Comparison of ENCODE assay signal across 19 cellular contexts in genomic region chr4:189773909-189774308, GRCh38.
DNase-seq lines count a peak whose midpoint lies in the region; ATAC-seq, FAIRE-seq and TF ChIP-seq lines count a peak whose summit lies in the region.
"Had no signal": no experiment of that assay in that cellular context is flagged by ENCODE, and none has a peak within 500 bp of the region (broad histone marks: within the 10 kb centered on the region; RNA-seq: fewer than 3 reads in every experiment).

No MANE protein-coding gene starts in this region.

- H3K36me3 ChIP-seq in GM23248 (ENCODE audit: low read depth) = no peaks in the 10 kb centered on the region
- no peaks in the 10 kb centered on the region for H3K36me3 ChIP-seq in astrocyte (ENCODE audit: insufficient read depth, low read length)
- no peaks in the 10 kb centered on the region for H3K36me3 ChIP-seq in mesendoderm (ENCODE audit: control insufficient read depth, insufficient read depth, low read length)
- H3K36me3 ChIP-seq: BLaER1, gastroesophageal sphincter had no signal

- no peak overlapping the region for H4K8ac ChIP-seq in mesendoderm (ENCODE audit: low read depth, low read length)

- H2AK5ac ChIP-seq in mesendoderm (ENCODE audit: low read length) = no peak overlapping the region

- no peaks in the 10 kb centered on the region for H3K9me2 ChIP-seq in GM23248 (ENCODE audit: insufficient read depth)

- H2BK5ac ChIP-seq in mesendoderm (ENCODE audit: low read length) = no peak overlapping the region

- FAIRE-seq in astrocyte (lab: Jason Lieb, UNC) (no peak), D721Med (lab: Jason Lieb, UNC) (no peak)
- FAIRE-seq: H54 had no signal

- H3K4me3 ChIP-seq in GM23248 (no peak overlapping the region), astrocyte (ENCODE audit: insufficient read depth, low read depth, low read length) (no peak overlapping the region), mesendoderm (ENCODE audit: low read length) (no peak overlapping the region)
- H3K4me3 ChIP-seq: BLaER1, gastroesophageal sphincter had no signal

- no peaks in the 10 kb centered on the region for H3F3A ChIP-seq in GM23248 (ENCODE audit: insufficient read depth)

- in situ Hi-C loops in GM23248 (cut with MboI) = no loop called here

- no peaks in the 10 kb centered on the region for H3K36me3 Mint-ChIP-seq in astrocyte (ENCODE audit: low read depth, unreplicated experiment)

- H3K27ac Mint-ChIP-seq in astrocyte (ENCODE audit: unreplicated experiment) = no peak overlapping the region
- H3K27ac Mint-ChIP-seq: activated CD4-positive, alpha-beta T cell treated with anti-CD3 and anti-CD28 coated beads, Interleukin-2, amount 10 ng/mL, durations not matched to agents 7 days and 5 days had no signal

- H3K27me3 Mint-ChIP-seq in astrocyte (ENCODE audit: low read depth, unreplicated experiment) = no peaks in the 10 kb centered on the region
- H3K27me3 Mint-ChIP-seq: activated CD4-positive, alpha-beta T cell treated with anti-CD3 and anti-CD28 coated beads, Interleukin-2, amount 10 ng/mL, durations not matched to agents 7 days and 5 days had no signal

- H2AFZ ChIP-seq in GM23248 (no peak overlapping the region), astrocyte (ENCODE audit: low read depth, low read length) (no peak overlapping the region)
- H2AFZ ChIP-seq: parathyroid adenoma had no signal

- H3K9me3 ChIP-seq in GM23248 (ENCODE audit: low read depth) (no peaks in the 10 kb centered on the region), astrocyte (ENCODE audit: insufficient read depth, low read depth, low read length) (peaks cover 5% of the 10 kb centered on the region)
- H3K9me3 ChIP-seq: BLaER1 had no signal

- DNase-seq in GM23248 (peak; percentile 19), NCI-H226 (peak; percentile 1), astrocyte (ENCODE audit: low read depth) (peak; percentile 27), mesendoderm (peak; percentile 45), D721Med (ENCODE audit: insufficient read length, low spot score) (no peak), SHP77 (lab: John Stamatoyannopoulos, UW) (no peak)
- DNase-seq: activated CD4-positive, alpha-beta T cell treated with anti-CD3 and anti-CD28 coated beads, Interleukin-2, amount 10 ng/mL, durations not matched to agents 7 days and 5 days; activated T-cell treated with anti-CD3 and anti-CD28 coated beads, Interleukin-2, amount 50 U/mL, for 4 hours; central memory CD4-positive, alpha-beta T cell; NCI-H2029; NCI-H526 treated with DMSO at 0.1 percent for 48 hours; SHP77 treated with DMSO at 0.1 percent for 48 hours; stimulated activated naive CD8-positive, alpha-beta T cell treated with anti-CD3 and anti-CD28 coated beads, Interleukin-15, Interleukin-2, amounts not matched to agents 100 U/mL and 50 U/mL, for 24 hours had no signal

- H3K79me2 ChIP-seq in GM23248 (ENCODE audit: insufficient read depth) = no peaks in the 10 kb centered on the region
- H3K79me2 ChIP-seq in astrocyte (ENCODE audit: insufficient read depth, low read length) = no peaks in the 10 kb centered on the region
- H3K79me2 ChIP-seq in mesendoderm (ENCODE audit: control insufficient read depth, insufficient read depth, low read length) = no peaks in the 10 kb centered on the region
- H3K79me2 ChIP-seq: parathyroid adenoma had no signal

- H3K4me1 Mint-ChIP-seq in astrocyte (ENCODE audit: low read depth, unreplicated experiment) = no peaks in the 10 kb centered on the region
- H3K4me1 Mint-ChIP-seq: activated CD4-positive, alpha-beta T cell treated with anti-CD3 and anti-CD28 coated beads, Interleukin-2, amount 10 ng/mL, durations not matched to agents 7 days and 5 days had no signal

- H3K4me3 Mint-ChIP-seq in astrocyte (ENCODE audit: unreplicated experiment) = no peak overlapping the region
- H3K4me3 Mint-ChIP-seq: activated CD4-positive, alpha-beta T cell treated with anti-CD3 and anti-CD28 coated beads, Interleukin-2, amount 10 ng/mL, durations not matched to agents 7 days and 5 days; activated T-cell treated with anti-CD3 and anti-CD28 coated beads, Interleukin-2, amount 50 U/mL, for 4 hours had no signal

- H2BK120ac ChIP-seq in mesendoderm (ENCODE audit: low read depth, low read length) = no peak overlapping the region

- H3K23ac ChIP-seq in mesendoderm (ENCODE audit: low read length) = no peak overlapping the region

- H3K4me2 ChIP-seq in GM23248 (ENCODE audit: unreplicated experiment) (no peak overlapping the region), astrocyte (ENCODE audit: low read length) (no peak overlapping the region), mesendoderm (ENCODE audit: low read length) (no peak overlapping the region)
- H3K4me2 ChIP-seq: BLaER1 had no signal

- no peak overlapping the region for H3K18ac ChIP-seq in mesendoderm (ENCODE audit: low read length)

- H3K4ac ChIP-seq in mesendoderm (ENCODE audit: low read depth, low read length) = no peak overlapping the region

- H3K9me3 Mint-ChIP-seq in astrocyte (ENCODE audit: unreplicated experiment) = peaks cover 4% of the 10 kb centered on the region
- H3K9me3 Mint-ChIP-seq: activated CD4-positive, alpha-beta T cell treated with anti-CD3 and anti-CD28 coated beads, Interleukin-2, amount 10 ng/mL, durations not matched to agents 7 days and 5 days; activated T-cell treated with anti-CD3 and anti-CD28 coated beads, Interleukin-2, amount 50 U/mL, for 4 hours had no signal

- H2BK15ac ChIP-seq in mesendoderm (replicated peaks; ENCODE audit: low read depth) = no peak overlapping the region

- H4K20me1 ChIP-seq in GM23248 (ENCODE audit: insufficient read depth) (no peaks in the 10 kb centered on the region), astrocyte (ENCODE audit: insufficient read depth, low read length) (no peaks in the 10 kb centered on the region)
- H4K20me1 ChIP-seq: BLaER1 had no signal

- TF ChIP-seq CTCF in astrocyte (IDR thresholded peaks at IDR 0.05; ENCODE audit: insufficient read depth, low read depth, low read length) (no peak), D721Med (IDR thresholded peaks at IDR 0.05; ENCODE audit: insufficient read depth, missing control alignments) (no peak)

- WGBS in GM23248 (ENCODE audit: low coverage in 1 of 2, low lambda C conversion rate in 2 of 2, missing lambda C conversion rate in 2 of 2), 2 experiments = 5 to 8% methylated on average over 6 of the region's 6 CpGs
- no CpG with 5 or more reads among the region's 6 CpGs for WGBS in mesendoderm (ENCODE audit: extremely low coverage, insufficient coverage, low lambda C conversion rate)

- H3K4me1 ChIP-seq in GM23248 (ENCODE audit: insufficient read depth) = no peaks in the 10 kb centered on the region
- H3K4me1 ChIP-seq in astrocyte (ENCODE audit: insufficient read depth, low read length) = no peaks in the 10 kb centered on the region
- H3K4me1 ChIP-seq in mesendoderm (ENCODE audit: control insufficient read depth, low read depth, low read length) = no peaks in the 10 kb centered on the region
- H3K4me1 ChIP-seq: BLaER1, gastroesophageal sphincter, parathyroid adenoma had no signal

- H3K27ac ChIP-seq in GM23248 (no peak overlapping the region), astrocyte (ENCODE audit: low read depth, low read length) (no peak overlapping the region), mesendoderm (ENCODE audit: low read depth, low read length) (no peak overlapping the region)
- H3K27ac ChIP-seq: BLaER1, gastroesophageal sphincter, parathyroid adenoma had no signal

- H3K9ac ChIP-seq in GM23248 (no peak overlapping the region), astrocyte (ENCODE audit: low read length) (no peak overlapping the region), mesendoderm (ENCODE audit: low read length) (no peak overlapping the region)
- H3K9ac ChIP-seq: BLaER1, parathyroid adenoma had no signal

- H4K5ac ChIP-seq in mesendoderm (ENCODE audit: low read length) = no peak overlapping the region

- no peak overlapping the region for H3K56ac ChIP-seq in mesendoderm (ENCODE audit: low read length)

- no peak for ATAC-seq in GM19324 (IDR thresholded peaks at IDR 0.05; ENCODE audit: low FRiP score, unreplicated experiment)
- ATAC-seq in GM18858 (IDR thresholded peaks at IDR 0.05; ENCODE audit: unreplicated experiment) = no peak
- ATAC-seq: activated T-cell treated with anti-CD3 and anti-CD28 coated beads, Interleukin-2, amount 50 U/mL, for 4 hours; gastroesophageal sphincter; stimulated activated naive CD8-positive, alpha-beta T cell treated with anti-CD3 and anti-CD28 coated beads, Interleukin-15, Interleukin-2, amounts not matched to agents 100 U/mL and 50 U/mL, for 24 hours had no signal

- H3K79me1 ChIP-seq in mesendoderm (ENCODE audit: low read length) = no peaks in the 10 kb centered on the region

- H3K27me3 ChIP-seq in GM23248 (replicated peaks; ENCODE audit: insufficient read depth) (no peaks in the 10 kb centered on the region), astrocyte (ENCODE audit: insufficient read depth, low read length) (no peaks in the 10 kb centered on the region), mesendoderm (ENCODE audit: insufficient read depth, low read length, poor library complexity) (no peaks in the 10 kb centered on the region)
- H3K27me3 ChIP-seq: BLaER1, gastroesophageal sphincter had no signal

Comparison
In these comparisons a context has a peak if more than half of its experiments do, and no peak if none do; other contexts are left out.
1. DNase-seq: peak in GM23248 (single experiment), NCI-H226 (single experiment), astrocyte (single experiment) and mesendoderm (single experiment); none in D721Med (single experiment) and SHP77 (0 of 2).